14 cellular contexts compared by ENCODE assay signal in genomic region chr20:50587291-50587961, GRCh38.
DNase-seq lines count a peak whose midpoint lies in the region; ATAC-seq and TF ChIP-seq lines count a peak whose summit lies in the region.
"Had no signal": no experiment of that assay in that cellular context is flagged by ENCODE, and none has a peak within 500 bp of the region (broad histone marks: within the 10 kb centered on the region; RNA-seq: fewer than 3 reads in every experiment).

No MANE protein-coding gene starts in this region.

- H3K36me3 Mint-ChIP-seq in Caco-2 (ENCODE audit: insufficient read depth, unreplicated experiment) (peaks cover 64% of the 10 kb centered on the region), endodermal cell (ENCODE audit: low read depth) (peaks cover 31% of the 10 kb centered on the region)

- H3K27me3 Mint-ChIP-seq in Caco-2 (ENCODE audit: insufficient read depth, unreplicated experiment) (no peaks in the 10 kb centered on the region), endodermal cell (ENCODE audit: insufficient read depth) (no peaks in the 10 kb centered on the region)
- H3K27me3 Mint-ChIP-seq: activated naive CD4-positive, alpha-beta T cell treated with anti-CD3 and anti-CD28 coated beads, Interleukin-2, amount 50 U/mL, for 24 hours had no signal

- peak overlapping the region; percentile 23 for H3K27ac Mint-ChIP-seq in Caco-2 (ENCODE audit: unreplicated experiment)
- no peak overlapping the region for H3K27ac Mint-ChIP-seq in endodermal cell
- H3K27ac Mint-ChIP-seq: mesothelial cell of epicardium had no signal

- ATAC-seq in lower lobe of right lung (peak; percentile 2 to 6), HG03097 (IDR thresholded peaks at IDR 0.05; ENCODE audit: low FRiP score, unreplicated experiment) (no peak)

- peaks cover 9% of the 10 kb centered on the region; the same call in 1 of the 2 replicates for H3K4me1 ChIP-seq in Caco-2
- H3K4me1 ChIP-seq in lower lobe of right lung = peaks cover 11% of the 10 kb centered on the region
- H3K4me1 ChIP-seq in endodermal cell (ENCODE audit: control insufficient read depth, insufficient read depth, low read length) = no peaks in the 10 kb centered on the region

- no peaks in the 10 kb centered on the region for H3K9me3 Mint-ChIP-seq in Caco-2 (ENCODE audit: unreplicated experiment)
- H3K9me3 Mint-ChIP-seq in endodermal cell = no peaks in the 10 kb centered on the region
- H3K9me3 Mint-ChIP-seq: activated naive CD4-positive, alpha-beta T cell treated with anti-CD3 and anti-CD28 coated beads, Interleukin-2, amount 50 U/mL, for 24 hours; mesothelial cell of epicardium had no signal

- TF ChIP-seq CTCF in Caco-2 (IDR thresholded peaks at IDR 0.05; ENCODE audit: insufficient read depth in 1 of 2, low read depth in 1 of 2, low read length in 1 of 2, severe bottlenecking in 1 of 2, unreplicated experiment in 1 of 2) = no peak
- no peak for TF ChIP-seq CTCF in RWPE1 (conservative IDR thresholded peaks at IDR 0.05; ENCODE audit: low read depth)
- TF ChIP-seq CTCF in lower lobe of right lung (IDR thresholded peaks at IDR 0.05) = no peak
- no peak for TF ChIP-seq CTCF in endodermal cell (conservative IDR thresholded peaks at IDR 0.05)

- POLR2A ChIA-PET in Caco-2 (lab: Charles Lee) (no interaction called here), RWPE1 (lab: Yijun Ruan, JAX; ENCODE audit: low non-redundant PET) (no interaction called here)

- no peak overlapping the region for H3K4me3 Mint-ChIP-seq in Caco-2 (ENCODE audit: unreplicated experiment)
- H3K4me3 Mint-ChIP-seq in endodermal cell = no peak overlapping the region
- H3K4me3 Mint-ChIP-seq: activated naive CD4-positive, alpha-beta T cell treated with anti-CD3 and anti-CD28 coated beads, Interleukin-2, amount 50 U/mL, for 24 hours; mesothelial cell of epicardium had no signal

- H3K4me1 Mint-ChIP-seq in Caco-2 (ENCODE audit: low read depth, unreplicated experiment) (no peaks in the 10 kb centered on the region), endodermal cell (no peaks in the 10 kb centered on the region)
- H3K4me1 Mint-ChIP-seq: mesothelial cell of epicardium had no signal

- intact Hi-C loops in Caco-2 (cut with micrococcal nuclease; ENCODE audit: unreplicated experiment) (no loop called here), lower lobe of right lung (cut with DNase I) (no loop called here)

- no peak overlapping the region for H3K9ac ChIP-seq in endodermal cell (ENCODE audit: extremely low read depth, low read length, poor library complexity, severe bottlenecking)

- CTCF ChIA-PET in Caco-2 (lab: Charles Lee) = interaction anchor here (0.5 to 1.7 kb wide), 30 partner anchors 8 to 415 kb away, joined by 3 to 10 read pairs (median 4); partner anchors contain the start of gene BCAS4
- CTCF ChIA-PET in RWPE1 (lab: Yijun Ruan, JAX) = interaction anchor here (0.6 to 2.3 kb wide), 18 partner anchors 9 to 1480 kb away, joined by 3 to 11 read pairs (median 4); no protein-coding TSS in a partner anchor

- peak overlapping the region; percentile 97 for H3K27ac ChIP-seq in RWPE1
- no peak overlapping the region for H3K27ac ChIP-seq in lower lobe of right lung
- H3K27ac ChIP-seq in endodermal cell (ENCODE audit: low read depth, low read length) = no peak overlapping the region
- H3K27ac ChIP-seq: HL-60 had no signal

- 93 to 94% methylated on average over 19 of the region's 19 CpGs for WGBS in endodermal cell (ENCODE audit: insufficient coverage in 1 of 2, insufficient read length in 1 of 2), 2 experiments

- H3K9me3 ChIP-seq in Caco-2 (no peaks in the 10 kb centered on the region), lower lobe of right lung (no peaks in the 10 kb centered on the region), endodermal cell (ENCODE audit: control insufficient read depth, low read length) (no peaks in the 10 kb centered on the region)
- H3K9me3 ChIP-seq: BE2C had no signal

- H3K27me3 ChIP-seq in Caco-2 (replicated peaks; ENCODE audit: control insufficient read depth, insufficient read depth, low read length) (no peaks in the 10 kb centered on the region), lower lobe of right lung (ENCODE audit: low read depth) (no peaks in the 10 kb centered on the region), endodermal cell (ENCODE audit: control insufficient read depth, insufficient read depth, low read length, poor library complexity, severe bottlenecking) (no peaks in the 10 kb centered on the region)
- H3K27me3 ChIP-seq: BE2C had no signal

- H3K36me3 ChIP-seq in Caco-2 (ENCODE audit: control insufficient read depth, insufficient read depth, low read length) (peaks cover 6% of the 10 kb centered on the region), lower lobe of right lung (peaks cover 70% of the 10 kb centered on the region), endodermal cell (ENCODE audit: control insufficient read depth, insufficient read depth, low read length) (peaks cover 26% of the 10 kb centered on the region)

- in situ Hi-C loops in G401 (cut with HindIII; ENCODE audit: low sequenced_read_pairs) = no loop called here

- no TSS peak for BruUV-seq in Caco-2 (replicated peaks; lab: Mats Ljungman, UMichigan)

- H3K4me3 ChIP-seq in Caco-2 (ENCODE audit: low read depth, low read length) (no peak overlapping the region), lower lobe of right lung (no peak overlapping the region), endodermal cell (ENCODE audit: low read length) (no peak overlapping the region)
- H3K4me3 ChIP-seq: skin epidermis had no signal

- DNase-seq in Caco-2 (no peak), G401 (ENCODE audit: low spot score) (peak; percentile 9), RWPE1 (ENCODE audit: low spot score) (peak; percentile 95), lower lobe of right lung (peak; percentile 49), GM19238 (ENCODE audit: insufficient read length, low spot score) (no peak), endodermal cell (no peak), NCI-H526 (lab: John Stamatoyannopoulos, UW) (no peak)
- DNase-seq: NCI-H187 treated with DMSO at 0.1 percent for 48 hours had no signal

Comparison
In these comparisons a context has a peak if more than half of its experiments do, and no peak if none do; other contexts are left out.
1. DNase-seq: peak in G401 (single experiment), RWPE1 (single experiment) and lower lobe of right lung (single experiment); none in Caco-2 (0 of 2), GM19238 (single experiment), endodermal cell (single experiment) and NCI-H526 (0 of 2).